ENCODE assay signal across 1 cellular context in the genomic region with DNA sequence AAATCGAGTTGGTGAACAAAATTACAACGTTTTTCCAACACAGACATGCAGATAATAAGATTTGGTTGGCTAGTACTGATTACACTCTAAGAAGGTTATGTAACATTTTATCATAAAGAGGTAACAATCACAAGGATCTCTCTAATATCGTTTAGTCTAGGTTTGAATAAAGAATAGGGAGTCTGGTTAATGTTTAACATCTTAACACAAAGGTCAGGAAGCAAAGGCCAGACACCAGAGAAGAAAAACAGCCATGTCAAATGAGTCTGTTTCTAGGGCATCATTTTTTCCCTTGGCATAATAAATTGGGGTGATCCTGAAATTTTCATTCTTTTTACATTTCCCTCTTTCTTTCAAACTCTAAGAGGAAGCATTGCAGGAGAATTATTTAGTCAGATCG.
TF ChIP-seq lines count a peak whose summit lies in the region.

No MANE protein-coding gene starts in this region.

TF ChIP-seq in SK-N-SH, 30 proteins besides CTCF, POLR2A, EP300 and RAD21 (continued from another document):
- TF ChIP-seq FOXM1 (IDR thresholded peaks at IDR 0.05; ENCODE audit: low read depth), result no peak
- TF ChIP-seq MEF2A (IDR thresholded peaks at IDR 0.05; ENCODE audit: borderline replicate concordance, low read depth), result no peak
- TF ChIP-seq TAF1 (IDR thresholded peaks at IDR 0.05; ENCODE audit: borderline replicate concordance, low read depth, low read length), result no peak
- TF ChIP-seq, protein P1, sequence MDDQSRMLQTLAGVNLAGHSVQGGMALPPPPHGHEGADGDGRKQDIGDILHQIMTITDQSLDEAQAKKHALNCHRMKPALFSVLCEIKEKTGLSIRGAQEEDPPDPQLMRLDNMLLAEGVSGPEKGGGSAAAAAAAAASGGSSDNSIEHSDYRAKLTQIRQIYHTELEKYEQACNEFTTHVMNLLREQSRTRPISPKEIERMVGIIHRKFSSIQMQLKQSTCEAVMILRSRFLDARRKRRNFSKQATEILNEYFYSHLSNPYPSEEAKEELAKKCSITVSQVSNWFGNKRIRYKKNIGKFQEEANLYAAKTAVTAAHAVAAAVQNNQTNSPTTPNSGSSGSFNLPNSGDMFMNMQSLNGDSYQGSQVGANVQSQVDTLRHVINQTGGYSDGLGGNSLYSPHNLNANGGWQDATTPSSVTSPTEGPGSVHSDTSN (IDR thresholded peaks at IDR 0.05), result no peak
- TF ChIP-seq, protein P2, sequence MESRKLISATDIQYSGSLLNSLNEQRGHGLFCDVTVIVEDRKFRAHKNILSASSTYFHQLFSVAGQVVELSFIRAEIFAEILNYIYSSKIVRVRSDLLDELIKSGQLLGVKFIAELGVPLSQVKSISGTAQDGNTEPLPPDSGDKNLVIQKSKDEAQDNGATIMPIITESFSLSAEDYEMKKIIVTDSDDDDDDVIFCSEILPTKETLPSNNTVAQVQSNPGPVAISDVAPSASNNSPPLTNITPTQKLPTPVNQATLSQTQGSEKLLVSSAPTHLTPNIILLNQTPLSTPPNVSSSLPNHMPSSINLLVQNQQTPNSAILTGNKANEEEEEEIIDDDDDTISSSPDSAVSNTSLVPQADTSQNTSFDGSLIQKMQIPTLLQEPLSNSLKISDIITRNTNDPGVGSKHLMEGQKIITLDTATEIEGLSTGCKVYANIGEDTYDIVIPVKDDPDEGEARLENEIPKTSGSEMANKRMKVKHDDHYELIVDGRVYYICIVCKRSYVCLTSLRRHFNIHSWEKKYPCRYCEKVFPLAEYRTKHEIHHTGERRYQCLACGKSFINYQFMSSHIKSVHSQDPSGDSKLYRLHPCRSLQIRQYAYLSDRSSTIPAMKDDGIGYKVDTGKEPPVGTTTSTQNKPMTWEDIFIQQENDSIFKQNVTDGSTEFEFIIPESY (IDR thresholded peaks at IDR 0.05; ENCODE audit: borderline replicate concordance, low read depth), result no peak
- TF ChIP-seq, protein P3, sequence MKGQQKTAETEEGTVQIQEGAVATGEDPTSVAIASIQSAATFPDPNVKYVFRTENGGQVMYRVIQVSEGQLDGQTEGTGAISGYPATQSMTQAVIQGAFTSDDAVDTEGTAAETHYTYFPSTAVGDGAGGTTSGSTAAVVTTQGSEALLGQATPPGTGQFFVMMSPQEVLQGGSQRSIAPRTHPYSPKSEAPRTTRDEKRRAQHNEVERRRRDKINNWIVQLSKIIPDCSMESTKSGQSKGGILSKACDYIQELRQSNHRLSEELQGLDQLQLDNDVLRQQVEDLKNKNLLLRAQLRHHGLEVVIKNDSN (IDR thresholded peaks at IDR 0.05; ENCODE audit: borderline replicate concordance, low read depth), result no peak
- TF ChIP-seq NRF1 (IDR thresholded peaks at IDR 0.05; ENCODE audit: low read depth, low read length), result no peak
- no peak for TF ChIP-seq EZH2phosphoT487 (IDR thresholded peaks at IDR 0.05; ENCODE audit: borderline replicate concordance, low read depth)
